1 cellular context compared by ENCODE assay signal in genomic region chr7:98238976-98239375, GRCh38.
TF ChIP-seq lines count a peak whose summit lies in the region.

No MANE protein-coding gene starts in this region.

TF ChIP-seq in IMR-90, 13 proteins besides CTCF, POLR2A, EP300 and RAD21:
- no peak for TF ChIP-seq NFE2L2 (IDR thresholded peaks at IDR 0.05; ENCODE audit: low read depth, low read length)
- no peak for TF ChIP-seq MAFK (IDR thresholded peaks at IDR 0.05; ENCODE audit: low read depth, low read length)
- TF ChIP-seq, protein P1, sequence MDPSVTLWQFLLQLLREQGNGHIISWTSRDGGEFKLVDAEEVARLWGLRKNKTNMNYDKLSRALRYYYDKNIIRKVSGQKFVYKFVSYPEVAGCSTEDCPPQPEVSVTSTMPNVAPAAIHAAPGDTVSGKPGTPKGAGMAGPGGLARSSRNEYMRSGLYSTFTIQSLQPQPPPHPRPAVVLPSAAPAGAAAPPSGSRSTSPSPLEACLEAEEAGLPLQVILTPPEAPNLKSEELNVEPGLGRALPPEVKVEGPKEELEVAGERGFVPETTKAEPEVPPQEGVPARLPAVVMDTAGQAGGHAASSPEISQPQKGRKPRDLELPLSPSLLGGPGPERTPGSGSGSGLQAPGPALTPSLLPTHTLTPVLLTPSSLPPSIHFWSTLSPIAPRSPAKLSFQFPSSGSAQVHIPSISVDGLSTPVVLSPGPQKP (IDR thresholded peaks at IDR 0.05; ENCODE audit: borderline replicate concordance, low read depth, low read length), result no peak
- no peak for TF ChIP-seq CHD1 (IDR thresholded peaks at IDR 0.05; ENCODE audit: low read depth, low read length)
- no peak for TF ChIP-seq CEBPB (IDR thresholded peaks at IDR 0.05; ENCODE audit: low read depth, low read length)
- TF ChIP-seq FOS (IDR thresholded peaks at IDR 0.05; ENCODE audit: low read depth, low read length), result no peak
- TF ChIP-seq, protein P2, sequence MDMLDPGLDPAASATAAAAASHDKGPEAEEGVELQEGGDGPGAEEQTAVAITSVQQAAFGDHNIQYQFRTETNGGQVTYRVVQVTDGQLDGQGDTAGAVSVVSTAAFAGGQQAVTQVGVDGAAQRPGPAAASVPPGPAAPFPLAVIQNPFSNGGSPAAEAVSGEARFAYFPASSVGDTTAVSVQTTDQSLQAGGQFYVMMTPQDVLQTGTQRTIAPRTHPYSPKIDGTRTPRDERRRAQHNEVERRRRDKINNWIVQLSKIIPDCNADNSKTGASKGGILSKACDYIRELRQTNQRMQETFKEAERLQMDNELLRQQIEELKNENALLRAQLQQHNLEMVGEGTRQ (IDR thresholded peaks at IDR 0.05; ENCODE audit: low read depth, low read length), result no peak
- TF ChIP-seq SMC3 (IDR thresholded peaks at IDR 0.05; ENCODE audit: low read depth, low read length), result no peak
- TF ChIP-seq BHLHE40 (IDR thresholded peaks at IDR 0.05; ENCODE audit: low read depth, low read length), result no peak
- no peak for TF ChIP-seq RFX5 (IDR thresholded peaks at IDR 0.05; ENCODE audit: low read depth, low read length)
- TF ChIP-seq RCOR1 (IDR thresholded peaks at IDR 0.05; ENCODE audit: insufficient replicate concordance, low read length), result no peak
- no peak for TF ChIP-seq MXI1 (IDR thresholded peaks at IDR 0.05; ENCODE audit: borderline replicate concordance, low read depth, low read length)
- no peak for TF ChIP-seq MAZ (IDR thresholded peaks at IDR 0.05; ENCODE audit: borderline replicate concordance, low read depth, low read length)
